Comparison of ENCODE assay signal across 8 cellular contexts in genomic region chr1:153670859-153671622, GRCh38. TPM values are rescaled to one million over a fixed set of nuclear protein-coding genes. Genes with fewer than 3 reads are reported as not detected.
A peak's percentile ranks its signal among the peaks of the same experiment; 100 is the strongest.
DNase-seq lines count a peak whose midpoint lies in the region; ATAC-seq and TF ChIP-seq lines count a peak whose summit lies in the region.

ILF2 (minus strand) TSS chr1:153670993; CDS start chr1:153670922, 71 bp downstream.

- H3K4me2 ChIP-seq in GM23248 (ENCODE audit: unreplicated experiment), result peak within 1 kb of the TSS; percentile 95

- H2AFZ ChIP-seq in GM23248, result peak within 1 kb of the TSS; percentile 83

- no peaks in the 10 kb centered on the region for H4K20me1 ChIP-seq in GM23248 (ENCODE audit: insufficient read depth)

- no peaks in the 10 kb centered on the region for H3K9me3 ChIP-seq in GM23248 (ENCODE audit: low read depth)

- H3K9ac ChIP-seq in GM23248, result peak within 1 kb of the TSS; percentile 97

- POLR2A ChIA-PET in naive thymus-derived CD8-positive, alpha-beta T cell (lab: Charles Lee), result interaction anchor here (0.5 to 2.8 kb wide), 18 partner anchors 9 to 319 kb away, joined by 3 to 18 read pairs (median 4); partner anchors contain the start of genes CHTOP, DENND4B, INTS3 and RPS27

- peak; percentile 24 for TF ChIP-seq CTCF in fibroblast of mammary gland (conservative IDR thresholded peaks at IDR 0.05; ENCODE audit: control insufficient read depth, insufficient read depth, low read depth, low read length)

- intact Hi-C loops in activated T-helper 1 cell treated with anti-CD3 and anti-CD28 coated beads, Interleukin-12 subunit alpha, Interleukin-12 subunit beta, Interleukin-2, Interleukin-4 antibody, amounts not matched to agents 30 ng/mL and 10 ng/mL and 1 ng/mL, durations not matched to agents 14 hours and 24 hours and 36 hours (cut with micrococcal nuclease), result loop anchor here (1.0 to 10.0 kb wide), 17 partner anchors 8 to 1654 kb away; partner anchors contain the start of genes CHTOP, CRTC2, JTB and RAB13

- peaks cover 49% of the 10 kb centered on the region for H3F3A ChIP-seq in GM23248 (ENCODE audit: insufficient read depth)

- no peak within 1 kb of the TSS for H3K4me3 Mint-ChIP-seq in activated T-helper 1 cell treated with anti-CD3 and anti-CD28 coated beads, Interleukin-12 subunit alpha, Interleukin-12 subunit beta, Interleukin-2, Interleukin-4 antibody, amounts not matched to agents 30 ng/mL and 10 ng/mL and 1 ng/mL, durations not matched to agents 14 hours and 24 hours and 36 hours
- H3K4me3 Mint-ChIP-seq in naive thymus-derived CD8-positive, alpha-beta T cell, result no peak within 1 kb of the TSS

- peaks cover 38% of the 10 kb centered on the region for H3K36me3 ChIP-seq in GM23248 (ENCODE audit: low read depth)

- no peaks in the 10 kb centered on the region for H3K9me2 ChIP-seq in GM23248 (ENCODE audit: insufficient read depth)

- in situ Hi-C loops in GM23248 (cut with MboI), result no loop called here

- peak; percentile 100 for DNase-seq in EH (ENCODE audit: low read depth)
- peak; percentile 98 for DNase-seq in GM23248
- DNase-seq in Kasumi-1 (lab: John Stamatoyannopoulos, UW), result peak; percentile 99
- DNase-seq in RKO (ENCODE audit: low spot score), result peak; percentile 100
- peak; percentile 96 for DNase-seq in activated T-helper 1 cell treated with anti-CD3 and anti-CD28 coated beads, Interleukin-12 subunit alpha, Interleukin-12 subunit beta, Interleukin-2, Interleukin-4 antibody, amounts not matched to agents 30 ng/mL and 10 ng/mL and 1 ng/mL, durations not matched to agents 14 hours and 24 hours and 36 hours (ENCODE audit: low spot score)
- peak; percentile 100 for DNase-seq in fibroblast of mammary gland (ENCODE audit: low read depth)
- peak; percentile 88 to 100 (median 97) for DNase-seq in naive thymus-derived CD8-positive, alpha-beta T cell
- peak; percentile 91 to 99 (median 98) for DNase-seq in stimulated activated naive CD4-positive, alpha-beta T cell (lab: John Stamatoyannopoulos, UW)

- H3K36me3 Mint-ChIP-seq in activated T-helper 1 cell treated with anti-CD3 and anti-CD28 coated beads, Interleukin-12 subunit alpha, Interleukin-12 subunit beta, Interleukin-2, Interleukin-4 antibody, amounts not matched to agents 30 ng/mL and 10 ng/mL and 1 ng/mL, durations not matched to agents 14 hours and 24 hours and 36 hours (ENCODE audit: low read depth), result peaks cover 31% of the 10 kb centered on the region
- H3K36me3 Mint-ChIP-seq in naive thymus-derived CD8-positive, alpha-beta T cell, result peaks cover 4 to 42% (median 15%) of the 10 kb centered on the region in 3 donors

- peak within 1 kb of the TSS; percentile 56 for H3K27ac Mint-ChIP-seq in activated T-helper 1 cell treated with anti-CD3 and anti-CD28 coated beads, Interleukin-12 subunit alpha, Interleukin-12 subunit beta, Interleukin-2, Interleukin-4 antibody, amounts not matched to agents 30 ng/mL and 10 ng/mL and 1 ng/mL, durations not matched to agents 14 hours and 24 hours and 36 hours
- H3K27ac Mint-ChIP-seq in naive thymus-derived CD8-positive, alpha-beta T cell, result peak within 1 kb of the TSS in 2 of 10 donors; percentile 78 to 81

- H3K27ac ChIP-seq in GM23248, result peak within 1 kb of the TSS; percentile 88

- peaks cover 48% of the 10 kb centered on the region for H3K79me2 ChIP-seq in GM23248 (ENCODE audit: insufficient read depth)

- peaks cover 29% of the 10 kb centered on the region for H3K4me1 Mint-ChIP-seq in activated T-helper 1 cell treated with anti-CD3 and anti-CD28 coated beads, Interleukin-12 subunit alpha, Interleukin-12 subunit beta, Interleukin-2, Interleukin-4 antibody, amounts not matched to agents 30 ng/mL and 10 ng/mL and 1 ng/mL, durations not matched to agents 14 hours and 24 hours and 36 hours (ENCODE audit: low read depth)
- peaks cover 6 to 32% (median 22%) of the 10 kb centered on the region in 4 donors for H3K4me1 Mint-ChIP-seq in naive thymus-derived CD8-positive, alpha-beta T cell

- H3K4me1 ChIP-seq in GM23248 (ENCODE audit: insufficient read depth), result peaks cover 9% of the 10 kb centered on the region

- no peaks in the 10 kb centered on the region for H3K27me3 Mint-ChIP-seq in activated T-helper 1 cell treated with anti-CD3 and anti-CD28 coated beads, Interleukin-12 subunit alpha, Interleukin-12 subunit beta, Interleukin-2, Interleukin-4 antibody, amounts not matched to agents 30 ng/mL and 10 ng/mL and 1 ng/mL, durations not matched to agents 14 hours and 24 hours and 36 hours (ENCODE audit: insufficient read depth)
- H3K27me3 Mint-ChIP-seq in naive thymus-derived CD8-positive, alpha-beta T cell, result peaks cover 0 to under 1% (median 0%) of the 10 kb centered on the region in 5 donors

- WGBS in GM23248 (ENCODE audit: low coverage in 1 of 2, low lambda C conversion rate in 2 of 2, missing lambda C conversion rate in 2 of 2), 2 experiments, result 1% methylated on average over 35 of the region's 35 CpGs

- no peaks in the 10 kb centered on the region for H3K27me3 ChIP-seq in GM23248 (replicated peaks; ENCODE audit: insufficient read depth)

- peak; percentile 90 to 91 for ATAC-seq in naive thymus-derived CD8-positive, alpha-beta T cell

- no peaks in the 10 kb centered on the region for H3K9me3 Mint-ChIP-seq in activated T-helper 1 cell treated with anti-CD3 and anti-CD28 coated beads, Interleukin-12 subunit alpha, Interleukin-12 subunit beta, Interleukin-2, Interleukin-4 antibody, amounts not matched to agents 30 ng/mL and 10 ng/mL and 1 ng/mL, durations not matched to agents 14 hours and 24 hours and 36 hours
- no peaks in the 10 kb centered on the region for H3K9me3 Mint-ChIP-seq in naive thymus-derived CD8-positive, alpha-beta T cell

- peak within 1 kb of the TSS; percentile 97 for H3K4me3 ChIP-seq in GM23248
- H3K4me3 ChIP-seq in fibroblast of mammary gland (ENCODE audit: control insufficient read depth, low read depth, low read length), result peak within 1 kb of the TSS; percentile 97

RNA-seq across cellular contexts. Expression of gene ILF2, which starts in this region (rescaled TPM):
- total RNA-seq in GM23248 (2014; rRNA removed; shearing (Covaris generic)), result 176 and 180 TPM in 2 replicates
- 174 and 178 TPM in 2 replicates for polyA plus RNA-seq in GM23248 (2016; fragmentation: Nextera tagmentation; extraction: Ambion mirVana)
- total RNA-seq in activated T-helper 1 cell treated with anti-CD3 and anti-CD28 coated beads, Interleukin-12 subunit alpha, Interleukin-12 subunit beta, Interleukin-2, Interleukin-4 antibody, amounts not matched to agents 30 ng/mL and 10 ng/mL and 1 ng/mL, durations not matched to agents 14 hours and 24 hours and 36 hours, result 354 and 366 TPM in 2 replicates
- 100 to 1,000 TPM in 1 of 2 experiments, 10 to 100 TPM in 1; 96.8 to 101 TPM for total RNA-seq in naive thymus-derived CD8-positive, alpha-beta T cell
- 100 to 1,000 TPM; 115 to 140 (median 121) TPM for polyA plus RNA-seq in naive thymus-derived CD8-positive, alpha-beta T cell

Comparison
In these comparisons a context has a peak if more than half of its experiments do, and no peak if none do; other contexts are left out.
1. Peak in every context shown above with its lines: DNase-seq, ATAC-seq, H3K4me3 ChIP-seq and H3K27ac ChIP-seq.